In genomic region chr3:195829897-195830254, GRCh38 we compare ENCODE assay signal across 1 cellular context.
TF ChIP-seq lines count a peak whose summit lies in the region.

No MANE protein-coding gene starts in this region.

TF ChIP-seq in HepG2, 621 proteins besides CTCF, POLR2A, EP300 and RAD21 (continued from another document):
- TF ChIP-seq ZBTB46 (CRISPR knock-in tag; IDR thresholded peaks at IDR 0.05; ENCODE audit: borderline replicate concordance) = no peak
- TF ChIP-seq, protein P1, sequence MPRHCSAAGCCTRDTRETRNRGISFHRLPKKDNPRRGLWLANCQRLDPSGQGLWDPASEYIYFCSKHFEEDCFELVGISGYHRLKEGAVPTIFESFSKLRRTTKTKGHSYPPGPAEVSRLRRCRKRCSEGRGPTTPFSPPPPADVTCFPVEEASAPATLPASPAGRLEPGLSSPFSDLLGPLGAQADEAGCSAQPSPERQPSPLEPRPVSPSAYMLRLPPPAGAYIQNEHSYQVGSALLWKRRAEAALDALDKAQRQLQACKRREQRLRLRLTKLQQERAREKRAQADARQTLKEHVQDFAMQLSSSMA (CRISPR knock-in tag; IDR thresholded peaks at IDR 0.05) = no peak
- no peak for TF ChIP-seq ZBTB8A (CRISPR knock-in tag; IDR thresholded peaks at IDR 0.05; ENCODE audit: borderline replicate concordance, low read depth)
- no peak for TF ChIP-seq FOXA3 (CRISPR knock-in tag; IDR thresholded peaks at IDR 0.05)
- TF ChIP-seq TAF15 (IDR thresholded peaks at IDR 0.05; ENCODE audit: low read depth, low read length, poor library complexity, severe bottlenecking) = no peak
- no peak for TF ChIP-seq ZNF598 (CRISPR knock-in tag; IDR thresholded peaks at IDR 0.05; ENCODE audit: borderline replicate concordance)
- TF ChIP-seq RFX5 (IDR thresholded peaks at IDR 0.05; ENCODE audit: low read depth, low read length) = no peak
- TF ChIP-seq LCORL (IDR thresholded peaks at IDR 0.05) = no peak
- TF ChIP-seq LCORL (CRISPR knock-in tag; IDR thresholded peaks at IDR 0.05) = no peak
- TF ChIP-seq, protein P2, sequence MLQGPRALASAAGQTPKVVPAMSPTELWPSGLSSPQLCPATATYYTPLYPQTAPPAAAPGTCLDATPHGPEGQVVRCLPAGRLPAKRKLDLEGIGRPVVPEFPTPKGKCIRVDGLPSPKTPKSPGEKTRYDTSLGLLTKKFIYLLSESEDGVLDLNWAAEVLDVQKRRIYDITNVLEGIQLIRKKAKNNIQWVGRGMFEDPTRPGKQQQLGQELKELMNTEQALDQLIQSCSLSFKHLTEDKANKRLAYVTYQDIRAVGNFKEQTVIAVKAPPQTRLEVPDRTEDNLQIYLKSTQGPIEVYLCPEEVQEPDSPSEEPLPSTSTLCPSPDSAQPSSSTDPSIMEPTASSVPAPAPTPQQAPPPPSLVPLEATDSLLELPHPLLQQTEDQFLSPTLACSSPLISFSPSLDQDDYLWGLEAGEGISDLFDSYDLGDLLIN (CRISPR knock-in tag; IDR thresholded peaks at IDR 0.05; ENCODE audit: borderline replicate concordance) = no peak
